Comparison of ENCODE assay signal across 1 cellular context in the genomic region with DNA sequence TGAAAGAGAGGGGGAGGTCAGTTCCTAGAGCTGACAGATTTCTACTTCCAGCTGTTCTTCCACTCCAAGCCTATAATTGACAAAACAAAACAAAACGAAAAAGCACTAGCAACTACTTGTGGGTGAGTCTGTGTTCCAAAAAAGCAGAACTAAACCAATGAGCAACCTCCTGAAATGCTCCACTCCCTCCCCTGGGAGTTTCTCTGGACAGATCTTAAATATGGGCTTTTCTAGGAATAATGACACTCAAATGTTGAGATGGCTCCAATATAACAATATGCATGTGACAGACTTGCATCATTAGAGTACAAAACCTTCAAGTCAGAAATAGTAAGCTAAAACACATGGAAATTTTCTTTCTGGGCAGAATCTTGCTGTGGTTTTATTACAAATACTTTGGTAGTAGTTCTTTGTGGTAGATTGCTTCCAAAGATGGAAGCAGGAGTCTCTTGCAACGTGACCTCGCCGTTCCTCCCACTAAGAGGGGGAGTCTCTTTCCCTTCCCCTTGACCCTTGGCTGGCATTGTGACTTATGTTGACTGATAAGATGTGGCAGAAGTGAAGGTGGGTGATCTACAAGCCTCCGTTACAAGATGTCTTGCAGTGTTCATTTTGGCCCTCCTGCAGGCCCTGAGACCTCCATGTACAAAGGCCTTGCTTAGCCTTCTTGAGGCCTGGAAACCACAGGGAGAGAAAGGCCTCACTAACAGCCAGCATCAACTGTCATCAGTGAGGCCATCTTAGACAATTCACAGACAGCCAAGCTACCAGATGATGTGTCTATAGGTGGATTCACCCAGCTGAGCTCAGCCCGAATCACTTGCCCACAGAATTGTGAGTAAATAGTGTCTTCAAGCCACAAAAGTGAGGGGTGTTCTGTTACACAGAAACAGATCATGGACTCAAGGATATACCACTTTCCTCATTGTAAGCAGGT.
TF ChIP-seq lines count a peak whose summit lies in the region.

No MANE protein-coding gene starts in this region.

TF ChIP-seq in GM23338, 12 proteins besides CTCF, POLR2A, EP300 and RAD21:
- TF ChIP-seq, protein P1, sequence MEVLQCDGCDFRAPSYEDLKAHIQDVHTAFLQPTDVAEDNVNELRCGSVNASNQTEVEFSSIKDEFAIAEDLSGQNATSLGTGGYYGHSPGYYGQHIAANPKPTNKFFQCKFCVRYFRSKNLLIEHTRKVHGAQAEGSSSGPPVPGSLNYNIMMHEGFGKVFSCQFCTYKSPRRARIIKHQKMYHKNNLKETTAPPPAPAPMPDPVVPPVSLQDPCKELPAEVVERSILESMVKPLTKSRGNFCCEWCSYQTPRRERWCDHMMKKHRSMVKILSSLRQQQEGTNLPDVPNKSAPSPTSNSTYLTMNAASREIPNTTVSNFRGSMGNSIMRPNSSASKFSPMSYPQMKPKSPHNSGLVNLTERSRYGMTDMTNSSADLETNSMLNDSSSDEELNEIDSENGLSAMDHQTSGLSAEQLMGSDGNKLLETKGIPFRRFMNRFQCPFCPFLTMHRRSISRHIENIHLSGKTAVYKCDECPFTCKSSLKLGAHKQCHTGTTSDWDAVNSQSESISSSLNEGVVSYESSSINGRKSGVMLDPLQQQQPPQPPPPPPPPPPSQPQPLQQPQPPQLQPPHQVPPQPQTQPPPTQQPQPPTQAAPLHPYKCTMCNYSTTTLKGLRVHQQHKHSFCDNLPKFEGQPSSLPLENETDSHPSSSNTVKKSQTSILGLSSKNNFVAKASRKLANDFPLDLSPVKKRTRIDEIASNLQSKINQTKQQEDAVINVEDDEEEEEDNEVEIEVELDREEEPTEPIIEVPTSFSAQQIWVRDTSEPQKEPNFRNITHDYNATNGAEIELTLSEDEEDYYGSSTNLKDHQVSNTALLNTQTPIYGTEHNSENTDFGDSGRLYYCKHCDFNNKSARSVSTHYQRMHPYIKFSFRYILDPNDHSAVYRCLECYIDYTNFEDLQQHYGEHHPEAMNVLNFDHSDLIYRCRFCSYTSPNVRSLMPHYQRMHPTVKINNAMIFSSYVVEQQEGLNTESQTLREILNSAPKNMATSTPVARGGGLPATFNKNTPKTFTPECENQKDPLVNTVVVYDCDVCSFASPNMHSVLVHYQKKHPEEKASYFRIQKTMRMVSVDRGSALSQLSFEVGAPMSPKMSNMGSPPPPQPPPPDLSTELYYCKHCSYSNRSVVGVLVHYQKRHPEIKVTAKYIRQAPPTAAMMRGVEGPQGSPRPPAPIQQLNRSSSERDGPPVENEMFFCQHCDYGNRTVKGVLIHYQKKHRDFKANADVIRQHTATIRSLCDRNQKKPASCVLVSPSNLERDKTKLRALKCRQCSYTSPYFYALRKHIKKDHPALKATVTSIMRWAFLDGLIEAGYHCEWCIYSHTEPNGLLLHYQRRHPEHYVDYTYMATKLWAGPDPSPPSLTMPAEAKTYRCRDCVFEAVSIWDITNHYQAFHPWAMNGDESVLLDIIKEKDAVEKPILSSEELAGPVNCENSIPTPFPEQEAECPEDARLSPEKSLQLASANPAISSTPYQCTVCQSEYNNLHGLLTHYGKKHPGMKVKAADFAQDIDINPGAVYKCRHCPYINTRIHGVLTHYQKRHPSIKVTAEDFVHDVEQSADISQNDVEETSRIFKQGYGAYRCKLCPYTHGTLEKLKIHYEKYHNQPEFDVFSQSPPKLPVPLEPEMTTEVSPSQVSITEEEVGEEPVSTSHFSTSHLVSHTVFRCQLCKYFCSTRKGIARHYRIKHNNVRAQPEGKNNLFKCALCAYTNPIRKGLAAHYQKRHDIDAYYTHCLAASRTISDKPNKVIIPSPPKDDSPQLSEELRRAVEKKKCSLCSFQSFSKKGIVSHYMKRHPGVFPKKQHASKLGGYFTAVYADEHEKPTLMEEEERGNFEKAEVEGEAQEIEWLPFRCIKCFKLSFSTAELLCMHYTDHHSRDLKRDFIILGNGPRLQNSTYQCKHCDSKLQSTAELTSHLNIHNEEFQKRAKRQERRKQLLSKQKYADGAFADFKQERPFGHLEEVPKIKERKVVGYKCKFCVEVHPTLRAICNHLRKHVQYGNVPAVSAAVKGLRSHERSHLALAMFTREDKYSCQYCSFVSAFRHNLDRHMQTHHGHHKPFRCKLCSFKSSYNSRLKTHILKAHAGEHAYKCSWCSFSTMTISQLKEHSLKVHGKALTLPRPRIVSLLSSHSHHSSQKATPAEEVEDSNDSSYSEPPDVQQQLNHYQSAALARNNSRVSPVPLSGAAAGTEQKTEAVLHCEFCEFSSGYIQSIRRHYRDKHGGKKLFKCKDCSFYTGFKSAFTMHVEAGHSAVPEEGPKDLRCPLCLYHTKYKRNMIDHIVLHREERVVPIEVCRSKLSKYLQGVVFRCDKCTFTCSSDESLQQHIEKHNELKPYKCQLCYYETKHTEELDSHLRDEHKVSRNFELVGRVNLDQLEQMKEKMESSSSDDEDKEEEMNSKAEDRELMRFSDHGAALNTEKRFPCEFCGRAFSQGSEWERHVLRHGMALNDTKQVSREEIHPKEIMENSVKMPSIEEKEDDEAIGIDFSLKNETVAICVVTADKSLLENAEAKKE (CRISPR knock-in tag; IDR thresholded peaks at IDR 0.05): no peak
- no peak for TF ChIP-seq CREB1 (CRISPR knock-in tag; IDR thresholded peaks at IDR 0.05; ENCODE audit: low read depth)
- no peak for TF ChIP-seq POLR2AphosphoS5 (IDR thresholded peaks at IDR 0.05; ENCODE audit: low read depth)
- TF ChIP-seq EZH2 (IDR thresholded peaks at IDR 0.05; ENCODE audit: low read depth, unreplicated experiment): no peak
- TF ChIP-seq STAT1 (IDR thresholded peaks at IDR 0.05; ENCODE audit: unreplicated experiment): no peak
- TF ChIP-seq ZNF114 (CRISPR knock-in tag; IDR thresholded peaks at IDR 0.05): no peak
- TF ChIP-seq, protein P2, sequence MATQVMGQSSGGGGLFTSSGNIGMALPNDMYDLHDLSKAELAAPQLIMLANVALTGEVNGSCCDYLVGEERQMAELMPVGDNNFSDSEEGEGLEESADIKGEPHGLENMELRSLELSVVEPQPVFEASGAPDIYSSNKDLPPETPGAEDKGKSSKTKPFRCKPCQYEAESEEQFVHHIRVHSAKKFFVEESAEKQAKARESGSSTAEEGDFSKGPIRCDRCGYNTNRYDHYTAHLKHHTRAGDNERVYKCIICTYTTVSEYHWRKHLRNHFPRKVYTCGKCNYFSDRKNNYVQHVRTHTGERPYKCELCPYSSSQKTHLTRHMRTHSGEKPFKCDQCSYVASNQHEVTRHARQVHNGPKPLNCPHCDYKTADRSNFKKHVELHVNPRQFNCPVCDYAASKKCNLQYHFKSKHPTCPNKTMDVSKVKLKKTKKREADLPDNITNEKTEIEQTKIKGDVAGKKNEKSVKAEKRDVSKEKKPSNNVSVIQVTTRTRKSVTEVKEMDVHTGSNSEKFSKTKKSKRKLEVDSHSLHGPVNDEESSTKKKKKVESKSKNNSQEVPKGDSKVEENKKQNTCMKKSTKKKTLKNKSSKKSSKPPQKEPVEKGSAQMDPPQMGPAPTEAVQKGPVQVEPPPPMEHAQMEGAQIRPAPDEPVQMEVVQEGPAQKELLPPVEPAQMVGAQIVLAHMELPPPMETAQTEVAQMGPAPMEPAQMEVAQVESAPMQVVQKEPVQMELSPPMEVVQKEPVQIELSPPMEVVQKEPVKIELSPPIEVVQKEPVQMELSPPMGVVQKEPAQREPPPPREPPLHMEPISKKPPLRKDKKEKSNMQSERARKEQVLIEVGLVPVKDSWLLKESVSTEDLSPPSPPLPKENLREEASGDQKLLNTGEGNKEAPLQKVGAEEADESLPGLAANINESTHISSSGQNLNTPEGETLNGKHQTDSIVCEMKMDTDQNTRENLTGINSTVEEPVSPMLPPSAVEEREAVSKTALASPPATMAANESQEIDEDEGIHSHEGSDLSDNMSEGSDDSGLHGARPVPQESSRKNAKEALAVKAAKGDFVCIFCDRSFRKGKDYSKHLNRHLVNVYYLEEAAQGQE (IDR thresholded peaks at IDR 0.05; ENCODE audit: unreplicated experiment): no peak
- TF ChIP-seq ZNF331 (CRISPR knock-in tag; IDR thresholded peaks at IDR 0.05; ENCODE audit: low read depth): no peak
- TF ChIP-seq JUNB (IDR thresholded peaks at IDR 0.05; ENCODE audit: unreplicated experiment): no peak
- no peak for TF ChIP-seq NANOG (IDR thresholded peaks at IDR 0.05; ENCODE audit: borderline replicate concordance)
- TF ChIP-seq EZH2phosphoT487 (IDR thresholded peaks at IDR 0.05; ENCODE audit: unreplicated experiment): no peak
- TF ChIP-seq, protein P3, sequence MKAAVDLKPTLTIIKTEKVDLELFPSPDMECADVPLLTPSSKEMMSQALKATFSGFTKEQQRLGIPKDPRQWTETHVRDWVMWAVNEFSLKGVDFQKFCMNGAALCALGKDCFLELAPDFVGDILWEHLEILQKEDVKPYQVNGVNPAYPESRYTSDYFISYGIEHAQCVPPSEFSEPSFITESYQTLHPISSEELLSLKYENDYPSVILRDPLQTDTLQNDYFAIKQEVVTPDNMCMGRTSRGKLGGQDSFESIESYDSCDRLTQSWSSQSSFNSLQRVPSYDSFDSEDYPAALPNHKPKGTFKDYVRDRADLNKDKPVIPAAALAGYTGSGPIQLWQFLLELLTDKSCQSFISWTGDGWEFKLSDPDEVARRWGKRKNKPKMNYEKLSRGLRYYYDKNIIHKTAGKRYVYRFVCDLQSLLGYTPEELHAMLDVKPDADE (IDR thresholded peaks at IDR 0.05): no peak
